Comparison of ENCODE assay signal across 20 cellular contexts in genomic region chr4:66923081-66923865, GRCh38.
"Had no signal": no experiment of that assay in that cellular context is flagged by ENCODE, and none has a peak within 500 bp of the region (broad histone marks: within the 10 kb centered on the region; RNA-seq: fewer than 3 reads in every experiment).

No MANE protein-coding gene starts in this region.

- H3K9me3 Mint-ChIP-seq: activated CD8-positive, alpha-beta T cell treated with anti-CD3 and anti-CD28 coated beads for 36 hours had no signal

- H3K36me3 Mint-ChIP-seq: T-cell had no signal

- H3K4me1 ChIP-seq: breast epithelium had no signal

- H3K27me3 Mint-ChIP-seq: activated CD4-positive, alpha-beta T cell treated with anti-CD3 and anti-CD28 coated beads for 36 hours; activated CD8-positive, alpha-beta T cell treated with anti-CD3 and anti-CD28 coated beads for 36 hours; T-cell had no signal

- ATAC-seq: activated CD4-positive, alpha-beta T cell treated with anti-CD3 and anti-CD28 coated beads for 36 hours; activated CD8-positive, alpha-beta T cell treated with anti-CD3 and anti-CD28 coated beads for 36 hours; T-cell had no signal

- DNase-seq: activated CD4-positive, alpha-beta T cell treated with anti-CD3 and anti-CD28 coated beads for 36 hours; activated CD8-positive, alpha-beta memory T cell treated with anti-CD3 and anti-CD28 coated beads, Interleukin-2, amount 50 U/mL, for 4 hours; activated CD8-positive, alpha-beta T cell treated with anti-CD3 and anti-CD28 coated beads for 36 hours; activated naive CD4-positive, alpha-beta T cell treated with anti-CD3 and anti-CD28 coated beads, Interleukin-2, amount 50 U/mL, for 16 hours; activated T-cell treated with anti-CD3 and anti-CD28 coated beads, Interleukin-2, amount 50 U/mL, for 1 hour; amniotic stem cell; caudate nucleus; NCI-H1105 treated with DMSO at 0.1 percent for 48 hours; NCI-H146; NCI-H187 treated with DMSO at 0.1 percent for 48 hours; NCI-H2081 treated with DMSO at 0.1 percent for 48 hours; NCI-H446; NCI-H524; SIG-M5; T-cell; T-helper 2 cell; T1000 had no signal

- H3K4me2 ChIP-seq: KMS-11 had no signal

- H3K9me3 ChIP-seq: breast epithelium had no signal

- H3K4me3 ChIP-seq: breast epithelium had no signal

- H3K4me1 Mint-ChIP-seq: activated CD4-positive, alpha-beta T cell treated with anti-CD3 and anti-CD28 coated beads for 36 hours; T-cell had no signal

- H3K27ac Mint-ChIP-seq: activated CD4-positive, alpha-beta T cell treated with anti-CD3 and anti-CD28 coated beads for 36 hours; activated CD8-positive, alpha-beta T cell treated with anti-CD3 and anti-CD28 coated beads for 36 hours; T-cell had no signal

- H3K4me3 Mint-ChIP-seq: activated CD4-positive, alpha-beta T cell treated with anti-CD3 and anti-CD28 coated beads for 36 hours; activated CD8-positive, alpha-beta T cell treated with anti-CD3 and anti-CD28 coated beads for 36 hours; T-cell had no signal

- H3K36me3 ChIP-seq: breast epithelium had no signal

- H3K27ac ChIP-seq: breast epithelium, KMS-11, VCaP had no signal

- H3K9ac ChIP-seq: KMS-11 had no signal

- H3K27me3 ChIP-seq: breast epithelium had no signal
